ENCODE assay signal across 19 cellular contexts in the genomic region with DNA sequence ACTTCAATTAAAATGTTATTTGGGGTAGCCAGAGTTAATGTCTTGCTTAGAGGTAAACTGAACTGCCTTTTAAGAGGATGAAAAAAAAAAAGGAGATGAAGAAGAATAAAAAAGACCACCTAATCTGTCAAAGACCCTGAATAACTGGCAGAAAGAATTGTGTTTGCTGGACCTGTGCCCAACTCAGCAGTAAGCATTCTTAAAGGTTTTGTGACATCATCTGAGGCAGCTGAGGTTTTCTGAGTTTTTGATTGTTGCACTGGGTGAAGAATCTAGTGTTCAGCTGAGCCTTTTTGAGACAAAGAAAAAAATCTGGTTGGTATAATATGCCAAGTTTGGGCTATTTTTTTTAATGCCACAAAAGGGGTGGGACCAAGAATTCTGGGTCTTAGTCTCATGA. TPM values are rescaled to one million over a fixed set of nuclear protein-coding genes. Genes with fewer than 3 reads are reported as not detected.
"Had no signal": no experiment of that assay in that cellular context is flagged by ENCODE, and none has a peak within 500 bp of the region (broad histone marks: within the 10 kb centered on the region; RNA-seq: fewer than 3 reads in every experiment).

No MANE protein-coding gene starts in this region.

- DNase-seq: effector memory CD8-positive, alpha-beta T cell; esophagus squamous epithelium; foreskin fibroblast; immature natural killer cell; kidney; left cardiac atrium; left ventricle myocardium superior; mesendoderm; naive thymus-derived CD4-positive, alpha-beta T cell; psoas muscle; stimulated activated naive CD4-positive, alpha-beta T cell; stomach; substantia nigra; transverse colon had no signal

- H3K4me3 ChIP-seq: esophagus squamous epithelium, lung, psoas muscle, skin epidermis, stomach, thoracic aorta, transverse colon had no signal

- H3K27ac ChIP-seq: esophagus squamous epithelium, neutrophil, psoas muscle, skin epidermis, stomach, thoracic aorta, transverse colon had no signal

- FAIRE-seq: kidney had no signal

- ATAC-seq: effector memory CD8-positive, alpha-beta T cell; left cardiac atrium; left ventricle myocardium superior; naive thymus-derived CD4-positive, alpha-beta T cell; psoas muscle; sciatic nerve had no signal

- H3K4me1 ChIP-seq: esophagus squamous epithelium, psoas muscle, stomach, transverse colon had no signal

- H3K36me3 ChIP-seq: esophagus squamous epithelium, neutrophil, stomach, thoracic aorta, transverse colon had no signal

- H3K27me3 ChIP-seq: neutrophil, stomach had no signal

- H3K9me3 ChIP-seq: esophagus squamous epithelium, neutrophil, psoas muscle, stomach, thoracic aorta, transverse colon had no signal

RNA-seq across cellular contexts. Expression of gene PROX1, which starts 17.6 kb away (rescaled TPM):
- total RNA-seq: naive thymus-derived CD4-positive, alpha-beta T cell had no signal
- polyA plus RNA-seq: immature natural killer cell; naive thymus-derived CD4-positive, alpha-beta T cell had no signal
